In genomic region chr1:163932901-163933300, GRCh38 we compare ENCODE assay signal across 24 cellular contexts.
"Had no signal": no experiment of that assay in that cellular context is flagged by ENCODE, and none has a peak within 500 bp of the region (broad histone marks: within the 10 kb centered on the region; RNA-seq: fewer than 3 reads in every experiment).

No MANE protein-coding gene starts in this region.

- ATAC-seq: naive thymus-derived CD8-positive, alpha-beta T cell; right cardiac atrium; sciatic nerve; stimulated activated naive B cell treated with anti-CD40 and anti-IgM and Interleukin-4, amounts not matched to agents 10 μg/mL and 1 μg/mL and 100 μg/mL, for 72 hours; stimulated activated naive CD8-positive, alpha-beta T cell treated with anti-CD3 and anti-CD28 coated beads, Interleukin-15, Interleukin-2, amounts not matched to agents 100 U/mL and 50 U/mL, for 24 hours had no signal

- H3K4me1 ChIP-seq: prostate gland, stomach, testis, thyroid gland had no signal

- H3K4me3 Mint-ChIP-seq: naive thymus-derived CD8-positive, alpha-beta T cell; stimulated activated naive B cell treated with anti-CD40 and anti-IgM and Interleukin-4, amounts not matched to agents 10 μg/mL and 1 μg/mL and 100 μg/mL, for 72 hours had no signal

- H3K27ac Mint-ChIP-seq: naive thymus-derived CD8-positive, alpha-beta T cell; stimulated activated naive B cell treated with anti-CD40 and anti-IgM and Interleukin-4, amounts not matched to agents 10 μg/mL and 1 μg/mL and 100 μg/mL, for 72 hours had no signal

- H3K9me3 ChIP-seq: left ventricle myocardium inferior, ovary, prostate gland, stomach, testis, thyroid gland, transverse colon, upper lobe of left lung had no signal

- H3K4me3 ChIP-seq: left ventricle myocardium inferior, lung, ovary, prostate gland, skin epidermis, stomach, testis, thyroid gland, transverse colon, upper lobe of left lung had no signal

- H3K27me3 Mint-ChIP-seq: naive thymus-derived CD8-positive, alpha-beta T cell; stimulated activated naive B cell treated with anti-CD40 and anti-IgM and Interleukin-4, amounts not matched to agents 10 μg/mL and 1 μg/mL and 100 μg/mL, for 72 hours had no signal

- H3K4me1 Mint-ChIP-seq: stimulated activated naive B cell treated with anti-CD40 and anti-IgM and Interleukin-4, amounts not matched to agents 10 μg/mL and 1 μg/mL and 100 μg/mL, for 72 hours had no signal

- H3K36me3 ChIP-seq: left ventricle myocardium inferior, ovary, prostate gland, stomach, thyroid gland, transverse colon, upper lobe of left lung had no signal

- H3K27me3 ChIP-seq: ovary, stomach, testis, thyroid gland, transverse colon, upper lobe of left lung had no signal

- H3K27ac ChIP-seq: left ventricle myocardium inferior, ovary, prostate gland, skin epidermis, stomach, testis, thyroid gland, transverse colon, upper lobe of left lung had no signal

- DNase-seq: hypothalamus; islet precursor cell; left ventricle myocardium inferior; mesendoderm; midbrain; naive thymus-derived CD8-positive, alpha-beta T cell; ovary; retina; right cardiac atrium; stimulated activated CD4-positive, alpha-beta T cell treated with anti-CD3 and anti-CD28 coated beads, Interleukin-12 subunit alpha, Interleukin-12 subunit beta, amount 100 ng/mL, for 4 hours; stimulated activated CD4-positive, alpha-beta T cell treated with anti-CD3 and anti-CD28 coated beads, Interleukin-15, amount 100 ng/mL, for 24 hours; stimulated activated CD4-positive, alpha-beta T cell treated with anti-CD3 and anti-CD28 coated beads, Interleukin-2, amount 100 ng/mL, for 24 hours; stimulated activated CD4-positive, alpha-beta T cell treated with anti-CD3 and anti-CD28 coated beads, Interleukin-4, amount 100 ng/mL, for 1 hour; stimulated activated naive B cell treated with anti-CD40 and anti-IgM and Interleukin-4, amounts not matched to agents 10 μg/mL and 1 μg/mL and 100 μg/mL, for 72 hours; stimulated activated naive CD8-positive, alpha-beta T cell treated with anti-CD3 and anti-CD28 coated beads, Interleukin-15, Interleukin-2, amounts not matched to agents 100 U/mL and 50 U/mL, for 24 hours; stomach; testis; thyroid gland; transverse colon; upper lobe of left lung had no signal

- H3K36me3 Mint-ChIP-seq: naive thymus-derived CD8-positive, alpha-beta T cell; stimulated activated naive B cell treated with anti-CD40 and anti-IgM and Interleukin-4, amounts not matched to agents 10 μg/mL and 1 μg/mL and 100 μg/mL, for 72 hours had no signal
